16 cellular contexts compared by ENCODE assay signal in the genomic region with DNA sequence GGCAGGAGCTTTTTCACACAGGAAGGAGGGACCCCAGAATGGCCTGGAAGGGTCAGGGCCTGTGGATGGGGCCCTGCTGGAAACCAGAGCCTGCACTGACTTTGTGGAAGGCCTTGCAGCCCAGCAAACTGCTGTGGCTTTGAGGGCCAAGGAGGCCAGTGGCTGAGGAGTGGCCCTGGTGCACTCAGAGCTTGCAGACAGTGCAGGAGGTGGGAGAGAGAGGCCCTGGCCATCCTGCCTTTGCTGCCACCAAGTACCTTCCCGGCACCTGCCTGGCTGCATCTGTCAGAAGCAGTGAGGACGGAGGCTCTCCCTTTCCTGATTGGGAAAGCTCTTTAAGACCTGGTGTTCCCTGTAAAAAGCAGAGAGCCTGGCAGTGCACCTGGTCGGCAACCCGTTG. TPM values are rescaled to one million over a fixed set of nuclear protein-coding genes. Genes with fewer than 3 reads are reported as not detected.
DNase-seq lines count a peak whose midpoint lies in the region; ATAC-seq, FAIRE-seq and TF ChIP-seq lines count a peak whose summit lies in the region.
"Had no signal": no experiment of that assay in that cellular context is flagged by ENCODE, and none has a peak within 500 bp of the region (broad histone marks: within the 10 kb centered on the region; RNA-seq: fewer than 3 reads in every experiment).

No MANE protein-coding gene starts in this region.

- H3K4me1 Mint-ChIP-seq in CD4-positive, alpha-beta T cell (ENCODE audit: low read depth), result peaks cover 95% of the 10 kb centered on the region
- H3K4me1 Mint-ChIP-seq in activated CD8-positive, alpha-beta T cell treated with anti-CD3 and anti-CD28 coated beads for 36 hours (ENCODE audit: low read depth), result peaks cover 88% of the 10 kb centered on the region
- H3K4me1 Mint-ChIP-seq in GM23338, result no peaks in the 10 kb centered on the region

- CTCF ChIA-PET in CD4-positive, alpha-beta T cell (lab: Charles Lee), result interaction anchor here (1.1 kb wide), 1 partner anchor 28 kb away, joined by 3 read pairs; no protein-coding TSS in a partner anchor
- CTCF ChIA-PET in activated CD8-positive, alpha-beta T cell treated with anti-CD3 and anti-CD28 coated beads for 36 hours (lab: Charles Lee), result interaction anchor here (1.1 to 1.5 kb wide), 2 partner anchors 21 to 27 kb away, joined by 3 read pairs; no protein-coding TSS in a partner anchor

- DNase-seq in CD4-positive, alpha-beta T cell, result no peak
- no peak for DNase-seq in activated CD8-positive, alpha-beta T cell treated with anti-CD3 and anti-CD28 coated beads for 36 hours
- DNase-seq in kidney, result peak; percentile 50
- DNase-seq in GM23338 (ENCODE audit: low spot score), result no peak
- DNase-seq in MG63, result no peak
- DNase-seq in NCI-H1694 (lab: John Stamatoyannopoulos, UW), result no peak
- DNase-seq: BE2C, cortex of kidney, DND-41, esophagus squamous epithelium, ovary, small intestine had no signal

- peaks cover 27% of the 10 kb centered on the region for H4K20me1 ChIP-seq in BLaER1
- H4K20me1 ChIP-seq in GM23338 (replicated peaks; ENCODE audit: insufficient read depth), result no peaks in the 10 kb centered on the region

- H3K79me2 ChIP-seq in GM23338 (replicated peaks; ENCODE audit: insufficient read depth), result no peaks in the 10 kb centered on the region

- H3K27me3 Mint-ChIP-seq in CD4-positive, alpha-beta T cell, result no peaks in the 10 kb centered on the region
- H3K27me3 Mint-ChIP-seq in activated CD8-positive, alpha-beta T cell treated with anti-CD3 and anti-CD28 coated beads for 36 hours, result no peaks in the 10 kb centered on the region
- H3K27me3 Mint-ChIP-seq in GM23338 (ENCODE audit: insufficient read depth, low read depth, poor library complexity), result peaks cover 6% of the 10 kb centered on the region

- TF ChIP-seq CTCF in CD4-positive, alpha-beta T cell (IDR thresholded peaks at IDR 0.05), result no peak
- TF ChIP-seq CTCF in activated CD8-positive, alpha-beta T cell treated with anti-CD3 and anti-CD28 coated beads for 36 hours (IDR thresholded peaks at IDR 0.05), result no peak
- TF ChIP-seq CTCF in kidney (IDR thresholded peaks at IDR 0.05; ENCODE audit: borderline replicate concordance, extremely low read depth, insufficient read depth), result no peak
- TF ChIP-seq CTCF in GM23338 (conservative IDR thresholded peaks at IDR 0.05; ENCODE audit: low read depth in 2 of 2), result no peak

- H3K27ac Mint-ChIP-seq in CD4-positive, alpha-beta T cell, result peak overlapping the region; percentile 91
- peak overlapping the region; percentile 75 for H3K27ac Mint-ChIP-seq in activated CD8-positive, alpha-beta T cell treated with anti-CD3 and anti-CD28 coated beads for 36 hours
- H3K27ac Mint-ChIP-seq in GM23338, result no peak overlapping the region

- H3K9me3 ChIP-seq in BLaER1, result no peaks in the 10 kb centered on the region
- H3K9me3 ChIP-seq in CD4-positive, alpha-beta T cell (ENCODE audit: control insufficient read depth, low read length), result no peaks in the 10 kb centered on the region
- H3K9me3 ChIP-seq in kidney (ENCODE audit: control insufficient read depth in 1 of 2, low read length in 2 of 2), result no peaks in the 10 kb centered on the region
- H3K9me3 ChIP-seq in MG63, result no peaks in the 10 kb centered on the region
- H3K9me3 ChIP-seq: BE2C, esophagus squamous epithelium, ovary had no signal

- ATAC-seq in CD4-positive, alpha-beta T cell (ENCODE audit: poor library complexity), result no peak
- no peak for ATAC-seq in activated CD8-positive, alpha-beta T cell treated with anti-CD3 and anti-CD28 coated beads for 36 hours
- ATAC-seq in GM23338 (no peak), GM18909 (IDR thresholded peaks at IDR 0.05; ENCODE audit: poor library complexity, unreplicated experiment) (no peak)

- peak overlapping the region; percentile 82 for H3K4me2 ChIP-seq in BLaER1
- H3K4me2 ChIP-seq in GM23338, result no peak overlapping the region

- peaks cover 69% of the 10 kb centered on the region for H3K36me3 Mint-ChIP-seq in CD4-positive, alpha-beta T cell (ENCODE audit: low read depth)
- H3K36me3 Mint-ChIP-seq in activated CD8-positive, alpha-beta T cell treated with anti-CD3 and anti-CD28 coated beads for 36 hours (ENCODE audit: low read depth), result peaks cover 71% of the 10 kb centered on the region
- no peaks in the 10 kb centered on the region for H3K36me3 Mint-ChIP-seq in GM23338 (ENCODE audit: low read depth)

- intact Hi-C loops in CD4-positive, alpha-beta T cell (cut with DNase I, micrococcal nuclease), result no loop called here
- intact Hi-C loops in activated CD8-positive, alpha-beta T cell treated with anti-CD3 and anti-CD28 coated beads for 36 hours (cut with micrococcal nuclease), result no loop called here
- intact Hi-C loops in kidney (cut with DNase I), result no loop called here

- no peaks in the 10 kb centered on the region for H3K9me2 ChIP-seq in GM23338 (ENCODE audit: insufficient read depth)

- H3K36me3 ChIP-seq in BLaER1 (no peaks in the 10 kb centered on the region), kidney (ENCODE audit: control insufficient read depth in 1 of 2, insufficient read depth in 2 of 2, low read length in 2 of 2) (no peaks in the 10 kb centered on the region), GM23338 (ENCODE audit: insufficient read depth) (no peaks in the 10 kb centered on the region), MG63 (no peaks in the 10 kb centered on the region)
- H3K36me3 ChIP-seq: BE2C, esophagus squamous epithelium, ovary had no signal

- H3K9me3 Mint-ChIP-seq in CD4-positive, alpha-beta T cell, result no peaks in the 10 kb centered on the region
- peaks cover 4% of the 10 kb centered on the region for H3K9me3 Mint-ChIP-seq in activated CD8-positive, alpha-beta T cell treated with anti-CD3 and anti-CD28 coated beads for 36 hours
- H3K9me3 Mint-ChIP-seq in GM23338, result no peaks in the 10 kb centered on the region

- H3K4me1 ChIP-seq in BLaER1 (peaks cover 76% of the 10 kb centered on the region), kidney (ENCODE audit: control insufficient read depth in 1 of 2, insufficient read depth in 1 of 2, low read depth in 1 of 2, low read length in 2 of 2) (no peaks in the 10 kb centered on the region), GM23338 (ENCODE audit: insufficient read depth) (no peaks in the 10 kb centered on the region)

- FAIRE-seq in kidney (lab: Jason Lieb, UNC), result no peak
- FAIRE-seq: H1, islet of Langerhans, small intestine had no signal

- H3K27me3 ChIP-seq in BLaER1, result no peaks in the 10 kb centered on the region
- H3K27me3 ChIP-seq in CD4-positive, alpha-beta T cell (ENCODE audit: control insufficient read depth, insufficient read depth, low read length), result no peaks in the 10 kb centered on the region
- no peaks in the 10 kb centered on the region for H3K27me3 ChIP-seq in GM23338 (ENCODE audit: insufficient read depth)
- no peaks in the 10 kb centered on the region for H3K27me3 ChIP-seq in MG63
- H3K27me3 ChIP-seq: BE2C, esophagus squamous epithelium, ovary had no signal

- H3K9ac ChIP-seq in BLaER1 (no peak overlapping the region), kidney (ENCODE audit: low read length in 2 of 2) (no peak overlapping the region)

- H3F3A ChIP-seq in GM23338 (replicated peaks; ENCODE audit: low read depth), result no peaks in the 10 kb centered on the region

- no peak overlapping the region; the same call in 1 of the 2 replicates for H3K27ac ChIP-seq in BLaER1
- H3K27ac ChIP-seq in CD4-positive, alpha-beta T cell (ENCODE audit: low read depth, low read length), result no peak overlapping the region
- no peak overlapping the region for H3K27ac ChIP-seq in kidney (ENCODE audit: low read depth in 2 of 2, low read length in 2 of 2)
- H3K27ac ChIP-seq in GM23338 (ENCODE audit: low read depth), result no peak overlapping the region
- H3K27ac ChIP-seq: esophagus squamous epithelium, ovary had no signal

- peak overlapping the region; percentile 56 for H3K4me3 Mint-ChIP-seq in CD4-positive, alpha-beta T cell
- H3K4me3 Mint-ChIP-seq in activated CD8-positive, alpha-beta T cell treated with anti-CD3 and anti-CD28 coated beads for 36 hours, result peak overlapping the region; percentile 2
- no peak overlapping the region for H3K4me3 Mint-ChIP-seq in GM23338

- no peak overlapping the region for H2AFZ ChIP-seq in GM23338

- POLR2A ChIA-PET in CD4-positive, alpha-beta T cell (lab: Charles Lee), result interaction anchor here (1.0 kb wide), 1 partner anchor 11 kb away, joined by 3 read pairs; no protein-coding TSS in a partner anchor
- POLR2A ChIA-PET in activated CD8-positive, alpha-beta T cell treated with anti-CD3 and anti-CD28 coated beads for 36 hours (lab: Charles Lee), result interaction anchor here (0.7 to 1.5 kb wide), 5 partner anchors 12 to 449 kb away, joined by 3 to 6 read pairs (median 4); no protein-coding TSS in a partner anchor

- H3K4me3 ChIP-seq in BLaER1, result no peak overlapping the region
- H3K4me3 ChIP-seq in kidney (ENCODE audit: low read length in 2 of 2), result no peak overlapping the region
- no peak overlapping the region for H3K4me3 ChIP-seq in GM23338
- no peak overlapping the region for H3K4me3 ChIP-seq in MG63
- H3K4me3 ChIP-seq: esophagus squamous epithelium, ovary had no signal

TF ChIP-seq in GM23338, 12 proteins besides CTCF, POLR2A, EP300 and RAD21 (continues in another document):
- TF ChIP-seq JUNB (IDR thresholded peaks at IDR 0.05; ENCODE audit: unreplicated experiment), result no peak
- no peak for TF ChIP-seq POLR2AphosphoS5 (IDR thresholded peaks at IDR 0.05; ENCODE audit: low read depth)
- no peak for TF ChIP-seq NANOG (IDR thresholded peaks at IDR 0.05; ENCODE audit: borderline replicate concordance)
- TF ChIP-seq, protein P1, sequence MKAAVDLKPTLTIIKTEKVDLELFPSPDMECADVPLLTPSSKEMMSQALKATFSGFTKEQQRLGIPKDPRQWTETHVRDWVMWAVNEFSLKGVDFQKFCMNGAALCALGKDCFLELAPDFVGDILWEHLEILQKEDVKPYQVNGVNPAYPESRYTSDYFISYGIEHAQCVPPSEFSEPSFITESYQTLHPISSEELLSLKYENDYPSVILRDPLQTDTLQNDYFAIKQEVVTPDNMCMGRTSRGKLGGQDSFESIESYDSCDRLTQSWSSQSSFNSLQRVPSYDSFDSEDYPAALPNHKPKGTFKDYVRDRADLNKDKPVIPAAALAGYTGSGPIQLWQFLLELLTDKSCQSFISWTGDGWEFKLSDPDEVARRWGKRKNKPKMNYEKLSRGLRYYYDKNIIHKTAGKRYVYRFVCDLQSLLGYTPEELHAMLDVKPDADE (IDR thresholded peaks at IDR 0.05), result no peak
- TF ChIP-seq STAT1 (IDR thresholded peaks at IDR 0.05; ENCODE audit: unreplicated experiment), result no peak
- TF ChIP-seq EZH2phosphoT487 (IDR thresholded peaks at IDR 0.05; ENCODE audit: unreplicated experiment), result no peak
- no peak for TF ChIP-seq EZH2 (IDR thresholded peaks at IDR 0.05; ENCODE audit: low read depth, unreplicated experiment)
- TF ChIP-seq ZNF114 (CRISPR knock-in tag; IDR thresholded peaks at IDR 0.05), result no peak

RNA-seq across cellular contexts. Expression of a gene that starts 6.4 kb away (rescaled TPM):
- 10 to 100 TPM; 79.4 to 82.7 TPM for total RNA-seq in CD4-positive, alpha-beta T cell
- 100 to 1,000 TPM; 113 to 121 TPM for total RNA-seq in activated CD8-positive, alpha-beta T cell treated with anti-CD3 and anti-CD28 coated beads for 36 hours
- total RNA-seq in kidney, result 22.1 TPM
- 2.2 TPM for polyA plus RNA-seq in kidney (ENCODE audit: insufficient read depth, low read depth, low replicate concordance)
- total RNA-seq in GM23338 (2014; rRNA removed; shearing (Covaris generic)), result 0.19 and 0.80 TPM in 2 replicates
- 3.7 TPM in 2 replicates for polyA plus RNA-seq in GM23338 (2016; fragmentation: Nextera tagmentation; extraction: Ambion mirVana)
- total RNA-seq in MG63 (2014; rRNA removed; shearing (Covaris generic); ENCODE audit: low replicate concordance), result not detected in 2 replicates

Comparison
In these comparisons a context has a peak if more than half of its experiments do, and no peak if none do; other contexts are left out.
1. RNA of a gene that starts 6.4 kb away (total RNA-seq): 113 to 121 TPM in activated CD8-positive, alpha-beta T cell treated with anti-CD3 and anti-CD28 coated beads for 36 hours, 79.4 to 82.7 TPM in CD4-positive, alpha-beta T cell and 22.1 TPM in kidney (single experiment); 0.19 to 0.80 TPM in GM23338 and not detected in MG63; every median in the first group is over 10 times any median in the second.